ENCODE assay signal across 1 cellular context in genomic region chr2:73254343-73255006, GRCh38.
TF ChIP-seq lines count a peak whose summit lies in the region.

No MANE protein-coding gene starts in this region.

TF ChIP-seq in GM12878, 131 proteins besides CTCF, POLR2A, EP300 and RAD21:
- TF ChIP-seq MLLT1 (IDR thresholded peaks at IDR 0.05) (no peak), PML (IDR thresholded peaks at IDR 0.05; ENCODE audit: low read length) (peak; percentile 29; the same call in 1 of the 2 replicates), BMI1 (IDR thresholded peaks at IDR 0.05; ENCODE audit: borderline replicate concordance) (no peak), KLF5 (IDR thresholded peaks at IDR 0.05; ENCODE audit: partially characterized antibody) (no peak), SMAD5 (IDR thresholded peaks at IDR 0.05; ENCODE audit: low read depth) (0 out of 2 replicates have a peak, but pooled peaks have one; percentile 32), ATF2 (IDR thresholded peaks at IDR 0.05; ENCODE audit: low read length) (0 out of 2 replicates have a peak, but pooled peaks have one; percentile 24)
TF ChIP-seq in GM12878: peak in this region for 3.
